ENCODE assay signal across 8 cellular contexts in genomic region chr17:19346351-19347255, GRCh38. TPM values are rescaled to one million over a fixed set of nuclear protein-coding genes. Genes with fewer than 3 reads are reported as not detected.
DNase-seq lines count a peak whose midpoint lies in the region; TF ChIP-seq lines count a peak whose summit lies in the region.

No MANE protein-coding gene starts in this region.

- no peaks in the 10 kb centered on the region for H3K36me3 Mint-ChIP-seq in glutamatergic neuron (ENCODE audit: unreplicated experiment)

- DNase-seq in HCEC 1CT: peak; percentile 68
- no peak for DNase-seq in SK-N-MC (ENCODE audit: low read depth, low spot score)
- DNase-seq in glutamatergic neuron: no peak
- DNase-seq in retina: peak; percentile 38
- DNase-seq in stimulated activated CD4-positive, alpha-beta T cell treated with anti-CD3 and anti-CD28 coated beads, Interleukin-1b, Interleukin-23, amount 100 ng/mL, for 48 hours: no peak
- DNase-seq in NCI-H446 treated with DMSO at 0.1 percent for 48 hours (lab: John Stamatoyannopoulos, UW): no peak
- DNase-seq in HuH-7 (ENCODE audit: low spot score): no peak
- no peak for DNase-seq in KBM-7

- H3K36me3 ChIP-seq in SK-N-MC (ENCODE audit: insufficient read depth, low read length): no peaks in the 10 kb centered on the region

- H3K27ac Mint-ChIP-seq in glutamatergic neuron (ENCODE audit: unreplicated experiment): peak overlapping the region; percentile 44

- TF ChIP-seq CTCF in glutamatergic neuron (IDR thresholded peaks at IDR 0.05; ENCODE audit: partially characterized antibody, unreplicated experiment): no peak

- H3K9me3 Mint-ChIP-seq in glutamatergic neuron (ENCODE audit: unreplicated experiment): no peaks in the 10 kb centered on the region

- peaks cover 13% of the 10 kb centered on the region for H3K4me1 Mint-ChIP-seq in glutamatergic neuron (ENCODE audit: low read depth, unreplicated experiment)

- no peak overlapping the region for H3K27ac ChIP-seq in SK-N-MC

- peak overlapping the region; percentile 26 for H3K9ac ChIP-seq in SK-N-MC (ENCODE audit: insufficient read length)

- peaks cover 3% of the 10 kb centered on the region for H3K27me3 Mint-ChIP-seq in glutamatergic neuron (ENCODE audit: unreplicated experiment)

- peak overlapping the region; percentile 0 for H3K4me3 Mint-ChIP-seq in glutamatergic neuron (ENCODE audit: unreplicated experiment)

- in situ Hi-C loops in KBM-7 (cut with MboI; ENCODE audit: low pct_unique_long_range_greater_than_20kb, low sequenced_read_pairs): no loop called here

- H3K9me3 ChIP-seq in SK-N-MC (ENCODE audit: low read depth, low read length): no peaks in the 10 kb centered on the region

- no peak overlapping the region for H3K4me3 ChIP-seq in SK-N-MC

RNA-seq across cellular contexts. Expression of gene B9D1, which starts 15.9 kb away (rescaled TPM):
- total RNA-seq in glutamatergic neuron (ENCODE audit: unreplicated experiment): 7.8 TPM

RNA-seq across cellular contexts. Expression of gene MAPK7, which starts 31.7 kb away (rescaled TPM):
- total RNA-seq in glutamatergic neuron (ENCODE audit: unreplicated experiment): 70.6 TPM

RNA-seq across cellular contexts. Expression of gene MFAP4, which starts 40.4 kb away (rescaled TPM):
- 37.7 TPM for total RNA-seq in glutamatergic neuron (ENCODE audit: unreplicated experiment)

Comparison
In these comparisons a context has a peak if more than half of its experiments do, and no peak if none do; other contexts are left out.
1. DNase-seq: peak in HCEC 1CT (single experiment) and retina (single experiment); none in SK-N-MC (single experiment), glutamatergic neuron (single experiment), stimulated activated CD4-positive, alpha-beta T cell treated with anti-CD3 and anti-CD28 coated beads, Interleukin-1b, Interleukin-23, amount 100 ng/mL, for 48 hours (single experiment), NCI-H446 treated with DMSO at 0.1 percent for 48 hours (single experiment), HuH-7 (single experiment) and KBM-7 (single experiment).